ENCODE assay signal across 9 cellular contexts in genomic region chr9:124110307-124110915, GRCh38.
DNase-seq lines count a peak whose midpoint lies in the region; ATAC-seq and TF ChIP-seq lines count a peak whose summit lies in the region.
"Had no signal": no experiment of that assay in that cellular context is flagged by ENCODE, and none has a peak within 500 bp of the region (broad histone marks: within the 10 kb centered on the region; RNA-seq: fewer than 3 reads in every experiment).

No MANE protein-coding gene starts in this region.

- no peaks in the 10 kb centered on the region for H3K27me3 Mint-ChIP-seq in activated T-helper 1 cell treated with anti-CD3 and anti-CD28 coated beads, Interleukin-12 subunit alpha, Interleukin-12 subunit beta, Interleukin-2, Interleukin-4 antibody, amounts not matched to agents 30 ng/mL and 10 ng/mL and 1 ng/mL, durations not matched to agents 14 hours and 24 hours and 36 hours (ENCODE audit: insufficient read depth)

- H3K27ac ChIP-seq in left ventricle myocardium inferior (replicated peaks) (no peak overlapping the region), gastrocnemius medialis (no peak overlapping the region)

- DNase-seq in EL (peak; percentile 56), MV-4-11 (lab: John Stamatoyannopoulos, UW) (peak; percentile 28), left ventricle myocardium inferior (peak; percentile 43), gastrocnemius medialis (no peak), NCI-H1092 treated with DMSO at 0.1 percent for 48 hours (lab: John Stamatoyannopoulos, UW) (no peak)
- DNase-seq in activated T-helper 1 cell treated with anti-CD3 and anti-CD28 coated beads, Interleukin-12 subunit alpha, Interleukin-12 subunit beta, Interleukin-2, Interleukin-4 antibody, amounts not matched to agents 30 ng/mL and 10 ng/mL and 1 ng/mL, durations not matched to agents 14 hours and 24 hours and 36 hours (ENCODE audit: low spot score) = peak; percentile 26
- DNase-seq in stimulated activated CD4-positive, alpha-beta T cell treated with anti-CD3 and anti-CD28 coated beads, Interleukin-12 subunit alpha, Interleukin-12 subunit beta, amount 100 ng/mL, for 4 hours = peak; percentile 19

- H3K36me3 ChIP-seq in left ventricle myocardium inferior = no peaks in the 10 kb centered on the region
- H3K36me3 ChIP-seq in gastrocnemius medialis = no peaks in the 10 kb centered on the region

- H3K9me3 ChIP-seq in left ventricle myocardium inferior (replicated peaks) (no peaks in the 10 kb centered on the region), gastrocnemius medialis (no peaks in the 10 kb centered on the region)

- H3K4me1 ChIP-seq in left ventricle myocardium inferior (no peaks in the 10 kb centered on the region), gastrocnemius medialis (no peaks in the 10 kb centered on the region)

- in situ Hi-C loops in gastrocnemius medialis (cut with MboI; ENCODE audit: low sequenced_read_pairs in 4 of 4) = no loop called here

- H3K4me3 ChIP-seq in left ventricle myocardium inferior (no peak overlapping the region), gastrocnemius medialis (no peak overlapping the region)

- TF ChIP-seq POLR2A in gastrocnemius medialis (IDR thresholded peaks at IDR 0.05) = no peak

- no peak for ATAC-seq in gastrocnemius medialis
- ATAC-seq in GM19023 (IDR thresholded peaks at IDR 0.05; ENCODE audit: unreplicated experiment) = no peak

- intact Hi-C loops in activated T-helper 1 cell treated with anti-CD3 and anti-CD28 coated beads, Interleukin-12 subunit alpha, Interleukin-12 subunit beta, Interleukin-2, Interleukin-4 antibody, amounts not matched to agents 30 ng/mL and 10 ng/mL and 1 ng/mL, durations not matched to agents 14 hours and 24 hours and 36 hours (cut with micrococcal nuclease) = no loop called here
- intact Hi-C loops in left ventricle myocardium inferior (cut with micrococcal nuclease) = no loop called here
- intact Hi-C loops in gastrocnemius medialis (cut with DNase I; ENCODE audit: low total_unique reads) = no loop called here

- no peaks in the 10 kb centered on the region for H3K9me3 Mint-ChIP-seq in activated T-helper 1 cell treated with anti-CD3 and anti-CD28 coated beads, Interleukin-12 subunit alpha, Interleukin-12 subunit beta, Interleukin-2, Interleukin-4 antibody, amounts not matched to agents 30 ng/mL and 10 ng/mL and 1 ng/mL, durations not matched to agents 14 hours and 24 hours and 36 hours

- TF ChIP-seq CTCF in left ventricle myocardium inferior (IDR thresholded peaks at IDR 0.05; ENCODE audit: borderline replicate concordance) = no peak
- no peak for TF ChIP-seq CTCF in gastrocnemius medialis (IDR thresholded peaks at IDR 0.05 in 4 of 5, conservative IDR thresholded peaks at IDR 0.05 in 1 of 5)

- H3K4me3 Mint-ChIP-seq in activated T-helper 1 cell treated with anti-CD3 and anti-CD28 coated beads, Interleukin-12 subunit alpha, Interleukin-12 subunit beta, Interleukin-2, Interleukin-4 antibody, amounts not matched to agents 30 ng/mL and 10 ng/mL and 1 ng/mL, durations not matched to agents 14 hours and 24 hours and 36 hours = no peak overlapping the region
- H3K4me3 Mint-ChIP-seq: stimulated activated naive CD8-positive, alpha-beta T cell treated with anti-CD3 and anti-CD28 coated beads, Interleukin-15, Interleukin-2, amounts not matched to agents 100 ng/mL and 50 ng/mL, for 24 hours had no signal

- no peaks in the 10 kb centered on the region for H3K4me1 Mint-ChIP-seq in activated T-helper 1 cell treated with anti-CD3 and anti-CD28 coated beads, Interleukin-12 subunit alpha, Interleukin-12 subunit beta, Interleukin-2, Interleukin-4 antibody, amounts not matched to agents 30 ng/mL and 10 ng/mL and 1 ng/mL, durations not matched to agents 14 hours and 24 hours and 36 hours (ENCODE audit: low read depth)

- H3K27ac Mint-ChIP-seq in activated T-helper 1 cell treated with anti-CD3 and anti-CD28 coated beads, Interleukin-12 subunit alpha, Interleukin-12 subunit beta, Interleukin-2, Interleukin-4 antibody, amounts not matched to agents 30 ng/mL and 10 ng/mL and 1 ng/mL, durations not matched to agents 14 hours and 24 hours and 36 hours = no peak overlapping the region
- H3K27ac Mint-ChIP-seq: stimulated activated naive CD8-positive, alpha-beta T cell treated with anti-CD3 and anti-CD28 coated beads, Interleukin-15, Interleukin-2, amounts not matched to agents 100 ng/mL and 50 ng/mL, for 24 hours had no signal

- H3K27me3 ChIP-seq in left ventricle myocardium inferior (ENCODE audit: low read depth) (peaks cover 50% of the 10 kb centered on the region), gastrocnemius medialis (peaks cover 0 to 4% (median 4%) of the 10 kb centered on the region in 3 donors)

- H3K36me3 Mint-ChIP-seq in activated T-helper 1 cell treated with anti-CD3 and anti-CD28 coated beads, Interleukin-12 subunit alpha, Interleukin-12 subunit beta, Interleukin-2, Interleukin-4 antibody, amounts not matched to agents 30 ng/mL and 10 ng/mL and 1 ng/mL, durations not matched to agents 14 hours and 24 hours and 36 hours (ENCODE audit: low read depth) = no peaks in the 10 kb centered on the region

Comparison
In these comparisons a context has a peak if more than half of its experiments do, and no peak if none do; other contexts are left out.
1. DNase-seq: peak in EL (single experiment), MV-4-11 (single experiment), activated T-helper 1 cell treated with anti-CD3 and anti-CD28 coated beads, Interleukin-12 subunit alpha, Interleukin-12 subunit beta, Interleukin-2, Interleukin-4 antibody, amounts not matched to agents 30 ng/mL and 10 ng/mL and 1 ng/mL, durations not matched to agents 14 hours and 24 hours and 36 hours (single experiment), left ventricle myocardium inferior (single experiment) and stimulated activated CD4-positive, alpha-beta T cell treated with anti-CD3 and anti-CD28 coated beads, Interleukin-12 subunit alpha, Interleukin-12 subunit beta, amount 100 ng/mL, for 4 hours (single experiment); none in gastrocnemius medialis (0 of 2) and NCI-H1092 treated with DMSO at 0.1 percent for 48 hours (single experiment).